Comparison of ENCODE assay signal across 10 cellular contexts in genomic region chr2:96336873-96337272, GRCh38. TPM values are rescaled to one million over a fixed set of nuclear protein-coding genes. Genes with fewer than 3 reads are reported as not detected.
A peak's percentile ranks its signal among the peaks of the same experiment; 100 is the strongest.
DNase-seq lines count a peak whose midpoint lies in the region; ATAC-seq and TF ChIP-seq lines count a peak whose summit lies in the region.
"Had no signal": no experiment of that assay in that cellular context is flagged by ENCODE, and none has a peak within 500 bp of the region (broad histone marks: within the 10 kb centered on the region; RNA-seq: fewer than 3 reads in every experiment).

No MANE protein-coding gene starts in this region.

- peak overlapping the region; percentile 86 for H3K27ac Mint-ChIP-seq in T-helper 2 cell treated with Interferon-gamma antibody and Interleukin-4, amounts not matched to agents 5 μg/mL and 100 μg/mL, for 36 hours
- peak overlapping the region; percentile 73 for H3K27ac Mint-ChIP-seq in activated CD4-positive, alpha-beta memory T cell treated with anti-CD3 and anti-CD28 coated beads, Interleukin-2, amount 10 ng/mL, durations not matched to agents 7 days and 5 days

- ATAC-seq in GM21423 (IDR thresholded peaks at IDR 0.05; ENCODE audit: unreplicated experiment) = no peak

- no peaks in the 10 kb centered on the region for H3K9me3 Mint-ChIP-seq in T-helper 2 cell treated with Interferon-gamma antibody and Interleukin-4, amounts not matched to agents 5 μg/mL and 100 μg/mL, for 36 hours
- no peaks in the 10 kb centered on the region for H3K9me3 Mint-ChIP-seq in activated CD4-positive, alpha-beta memory T cell treated with anti-CD3 and anti-CD28 coated beads, Interleukin-2, amount 10 ng/mL, durations not matched to agents 7 days and 5 days

- peaks cover 54% of the 10 kb centered on the region for H3K4me1 Mint-ChIP-seq in T-helper 2 cell treated with Interferon-gamma antibody and Interleukin-4, amounts not matched to agents 5 μg/mL and 100 μg/mL, for 36 hours (ENCODE audit: low read depth)
- H3K4me1 Mint-ChIP-seq in activated CD4-positive, alpha-beta memory T cell treated with anti-CD3 and anti-CD28 coated beads, Interleukin-2, amount 10 ng/mL, durations not matched to agents 7 days and 5 days = peaks cover 72% of the 10 kb centered on the region

- H3K4me1 ChIP-seq in neutrophil (ENCODE audit: control insufficient read depth in 1 of 2, insufficient read depth in 1 of 2, low read depth in 1 of 2, low read length in 1 of 2) = peaks cover 22 to 26% of the 10 kb centered on the region in 2 experiments

- no peaks in the 10 kb centered on the region for H3K9me3 ChIP-seq in KOPT-K1 (ENCODE audit: insufficient read depth, low read length, poor library complexity, severe bottlenecking)
- no peaks in the 10 kb centered on the region for H3K9me3 ChIP-seq in neutrophil

- TF ChIP-seq CTCF in neutrophil (IDR thresholded peaks at IDR 0.05) = no peak

- no peaks in the 10 kb centered on the region for H3K27me3 Mint-ChIP-seq in T-helper 2 cell treated with Interferon-gamma antibody and Interleukin-4, amounts not matched to agents 5 μg/mL and 100 μg/mL, for 36 hours (ENCODE audit: low read depth)
- no peaks in the 10 kb centered on the region for H3K27me3 Mint-ChIP-seq in activated CD4-positive, alpha-beta memory T cell treated with anti-CD3 and anti-CD28 coated beads, Interleukin-2, amount 10 ng/mL, durations not matched to agents 7 days and 5 days

- H3K4me3 ChIP-seq in neutrophil (ENCODE audit: low read depth in 1 of 2, low read length in 1 of 2) = peak overlapping the region in 1 of 2 experiments; percentile 3

- peaks cover 38% of the 10 kb centered on the region for H3K36me3 ChIP-seq in KOPT-K1 (ENCODE audit: insufficient read depth, low read length)
- H3K36me3 ChIP-seq in neutrophil = peaks cover 6% of the 10 kb centered on the region

- H3K4me3 Mint-ChIP-seq in T-helper 2 cell treated with Interferon-gamma antibody and Interleukin-4, amounts not matched to agents 5 μg/mL and 100 μg/mL, for 36 hours = peak overlapping the region; percentile 90
- peak overlapping the region; percentile 81 for H3K4me3 Mint-ChIP-seq in activated CD4-positive, alpha-beta memory T cell treated with anti-CD3 and anti-CD28 coated beads, Interleukin-2, amount 10 ng/mL, durations not matched to agents 7 days and 5 days

- POLR2A ChIA-PET in activated CD4-positive, alpha-beta memory T cell treated with anti-CD3 and anti-CD28 coated beads, Interleukin-2, amount 10 ng/mL, durations not matched to agents 7 days and 5 days (lab: Charles Lee) = interaction anchor here (0.7 to 18.1 kb wide), 9 partner anchors 8 to 214 kb away, joined by 3 to 422 read pairs (median 12); partner anchors contain the start of genes ARID5A, CIAO1, ITPRIPL1 and SNRNP200

- H3K27me3 ChIP-seq in neutrophil = no peaks in the 10 kb centered on the region

- H3K27ac ChIP-seq in KOPT-K1 (ENCODE audit: low read depth, low read length, poor library complexity, severe bottlenecking) (peak overlapping the region; percentile 86), neutrophil (peak overlapping the region; percentile 75)

- H3K36me3 Mint-ChIP-seq in T-helper 2 cell treated with Interferon-gamma antibody and Interleukin-4, amounts not matched to agents 5 μg/mL and 100 μg/mL, for 36 hours (ENCODE audit: low read depth) = peaks cover 39% of the 10 kb centered on the region
- H3K36me3 Mint-ChIP-seq in activated CD4-positive, alpha-beta memory T cell treated with anti-CD3 and anti-CD28 coated beads, Interleukin-2, amount 10 ng/mL, durations not matched to agents 7 days and 5 days (ENCODE audit: low read depth) = peaks cover 48% of the 10 kb centered on the region

- no peak for DNase-seq in T-helper 2 cell treated with Interferon-gamma antibody and Interleukin-4, amounts not matched to agents 5 μg/mL and 100 μg/mL, for 36 hours (ENCODE audit: low spot score)
- no peak for DNase-seq in T-helper 2 cell
- DNase-seq in activated CD4-positive, alpha-beta memory T cell treated with anti-CD3 and anti-CD28 coated beads, Interleukin-2, amount 10 ng/mL, durations not matched to agents 7 days and 5 days = no peak
- DNase-seq in putamen (ENCODE audit: low spot score) = no peak
- DNase-seq in activated gamma-delta T cell (lab: John Stamatoyannopoulos, UW) = no peak
- DNase-seq: anterior cingulate cortex, NCI-H1048 had no signal

- CTCF ChIA-PET in activated CD4-positive, alpha-beta memory T cell treated with anti-CD3 and anti-CD28 coated beads, Interleukin-2, amount 10 ng/mL, durations not matched to agents 7 days and 5 days (lab: Charles Lee) = interaction anchor here (1.0 to 4.5 kb wide), 4 partner anchors 12 to 344 kb away, joined by 3 to 28 read pairs (median 4); partner anchors contain the start of gene ITPRIPL1

RNA-seq across cellular contexts. Expression of gene NCAPH, which starts 1.3 kb away (rescaled TPM):
- total RNA-seq in activated CD4-positive, alpha-beta memory T cell treated with anti-CD3 and anti-CD28 coated beads, Interleukin-2, amount 10 ng/mL, durations not matched to agents 7 days and 5 days = 10 to 100 TPM; 79.6 to 89.4 TPM

RNA-seq across cellular contexts. Expression of gene ITPRIPL1, which starts 11.8 kb away (rescaled TPM):
- 10 to 100 TPM; 43.7 to 46.3 TPM for total RNA-seq in activated CD4-positive, alpha-beta memory T cell treated with anti-CD3 and anti-CD28 coated beads, Interleukin-2, amount 10 ng/mL, durations not matched to agents 7 days and 5 days

RNA-seq across cellular contexts. Expression of gene SNRNP200, which starts 31.5 kb away (rescaled TPM):
- 100 to 1,000 TPM; 149 to 156 TPM for total RNA-seq in activated CD4-positive, alpha-beta memory T cell treated with anti-CD3 and anti-CD28 coated beads, Interleukin-2, amount 10 ng/mL, durations not matched to agents 7 days and 5 days
